11 cellular contexts compared by ENCODE assay signal in genomic region chr6:143680157-143680556, GRCh38. TPM values are rescaled to one million over a fixed set of nuclear protein-coding genes. Genes with fewer than 3 reads are reported as not detected.
A peak's percentile ranks its signal among the peaks of the same experiment; 100 is the strongest.
DNase-seq lines count a peak whose midpoint lies in the region; ATAC-seq and TF ChIP-seq lines count a peak whose summit lies in the region.
"Had no signal": no experiment of that assay in that cellular context is flagged by ENCODE, and none has a peak within 500 bp of the region (broad histone marks: within the 10 kb centered on the region; RNA-seq: fewer than 3 reads in every experiment).

No MANE protein-coding gene starts in this region.

- H3K14ac ChIP-seq in H9 (ENCODE audit: insufficient read depth, low read length): no peak overlapping the region

- H3K9ac ChIP-seq in H9 (ENCODE audit: extremely low read depth, insufficient read length, low read length): peak overlapping the region; percentile 29
- no peak overlapping the region for H3K9ac ChIP-seq in iPS-15b (ENCODE audit: low read depth, low read length)

- no peaks in the 10 kb centered on the region for H3K27me3 Mint-ChIP-seq in H9 (ENCODE audit: low read depth)
- H3K27me3 Mint-ChIP-seq: T-helper 17 cell had no signal

- ATAC-seq in HG02852 (IDR thresholded peaks at IDR 0.05; ENCODE audit: unreplicated experiment): no peak
- ATAC-seq: T-helper 17 cell had no signal

- no peaks in the 10 kb centered on the region for H4K20me1 ChIP-seq in H9 (ENCODE audit: control insufficient read depth, insufficient read depth, insufficient read length)

- peaks cover 12 to 15% of the 10 kb centered on the region in 2 experiments for H3K9me3 Mint-ChIP-seq in H9

- peaks cover 50 to 55% of the 10 kb centered on the region in 2 experiments for H3K4me1 Mint-ChIP-seq in H9

- H3K18ac ChIP-seq in H9 (ENCODE audit: insufficient read length, low read depth, low read length): no peak overlapping the region

- no peak overlapping the region for H4K8ac ChIP-seq in H9 (replicated peaks; ENCODE audit: insufficient read length, low read depth, low read length)

- H3K4ac ChIP-seq in H9 (ENCODE audit: low read depth, low read length): no peak overlapping the region

- peaks cover 9% of the 10 kb centered on the region for H3K79me1 ChIP-seq in H9 (ENCODE audit: insufficient read depth, low read depth, low read length, poor library complexity, severe bottlenecking)

- H2BK5ac ChIP-seq in H9 (ENCODE audit: insufficient read length, low read length): no peak overlapping the region

- H3K9me3 ChIP-seq in H9 (ENCODE audit: control insufficient read depth, low read depth, low read length) (no peaks in the 10 kb centered on the region), adrenal gland (replicated peaks in 1 of 3) (peaks cover 0 to 10% (median 0%) of the 10 kb centered on the region in 3 donors), iPS-15b (ENCODE audit: control insufficient read depth, insufficient read depth, low read length) (peaks cover 4% of the 10 kb centered on the region)

- H4K5ac ChIP-seq in H9 (ENCODE audit: insufficient read length, low read depth, low read length): no peak overlapping the region

- peak overlapping the region; percentile 52 for H3K4me2 ChIP-seq in H9 (ENCODE audit: insufficient read depth, insufficient read length, low read length)

- TF ChIP-seq CTCF in H9 (conservative IDR thresholded peaks at IDR 0.05): no peak
- TF ChIP-seq CTCF in adrenal gland (IDR thresholded peaks at IDR 0.05): no peak

- no peak overlapping the region for H3T11ph ChIP-seq in H9 (ENCODE audit: low read length)

- peaks cover 32% of the 10 kb centered on the region; the same call in 1 of the 2 replicates for H3K79me2 ChIP-seq in H9 (ENCODE audit: insufficient read depth, low read length)

- no peak for TF ChIP-seq POLR2A in adrenal gland (IDR thresholded peaks at IDR 0.05)

- peaks cover 3% of the 10 kb centered on the region for H3K23me2 ChIP-seq in H9 (ENCODE audit: insufficient read length, low read depth, low read length, poor library complexity, severe bottlenecking)

- H2AFZ ChIP-seq in H9 (ENCODE audit: low read length): no peak overlapping the region

- H3K36me3 ChIP-seq in adrenal gland (replicated peaks in 1 of 2) (no peaks in the 10 kb centered on the region), iPS-15b (ENCODE audit: control insufficient read depth, insufficient read depth, low read length) (no peaks in the 10 kb centered on the region)

- no peak overlapping the region for H2AK5ac ChIP-seq in H9 (ENCODE audit: insufficient read length, low read length)

- H2BK12ac ChIP-seq in H9 (ENCODE audit: insufficient read length, low read depth, low read length): no peak overlapping the region

- H3K4me3 ChIP-seq in adrenal gland (peak overlapping the region in 2 of 4 donors; percentile 80 to 98), iPS-15b (ENCODE audit: low read depth, low read length) (peak overlapping the region; percentile 77), skeletal muscle cell (ENCODE audit: low read depth, low read length) (peak overlapping the region; percentile 70)

- no peak overlapping the region for H2BK20ac ChIP-seq in H9 (ENCODE audit: low read depth, low read length, poor library complexity, severe bottlenecking)

- no peak overlapping the region for H2BK15ac ChIP-seq in H9 (ENCODE audit: low read depth, low read length)

- no CpG with 5 or more reads among the region's 5 CpGs for WGBS in H9 (ENCODE audit: extremely low coverage, insufficient read length, low lambda C conversion rate)
- 31 to 42% (median 34%) methylated on average over 5 of the region's 5 CpGs for WGBS in adrenal gland, 4 donors

- H3K23ac ChIP-seq in H9 (ENCODE audit: insufficient read length, low read depth, low read length): no peak overlapping the region

- H2BK120ac ChIP-seq in H9 (ENCODE audit: low read depth, low read length, poor library complexity, severe bottlenecking): no peak overlapping the region

- H3K27ac ChIP-seq in H9 (ENCODE audit: insufficient read length, low read depth, low read length): no peak overlapping the region
- H3K27ac ChIP-seq in adrenal gland: peak overlapping the region in 4 of 5 donors; percentile 36 to 97 (median 94)

- H3K27me3 ChIP-seq in H9 (ENCODE audit: insufficient read depth, low read length) (no peaks in the 10 kb centered on the region), adrenal gland (no peaks in the 10 kb centered on the region), iPS-15b (ENCODE audit: control insufficient read depth, insufficient read depth, low read length) (no peaks in the 10 kb centered on the region)

- H3K56ac ChIP-seq in H9 (ENCODE audit: insufficient read length, low read depth, low read length): no peak overlapping the region

- no peak overlapping the region for H3K27ac Mint-ChIP-seq in H9
- H3K27ac Mint-ChIP-seq: CD4-positive, CD25-positive, alpha-beta regulatory T cell; T-helper 17 cell had no signal

- intact Hi-C loops in adrenal gland (cut with DNase I): loop anchor here in 1 of 2 donors (10.0 kb wide), 1 partner anchor 65 kb away; no protein-coding TSS in a partner anchor

- H4K91ac ChIP-seq in H9 (ENCODE audit: insufficient read length, low read depth, low read length): no peak overlapping the region

- peaks cover 3% of the 10 kb centered on the region; the same call in 1 of the 2 replicates for H3K4me1 ChIP-seq in H9 (ENCODE audit: insufficient read depth, low read length)
- H3K4me1 ChIP-seq in adrenal gland (replicated peaks in 1 of 2): peaks cover 3 to 45% of the 10 kb centered on the region in 2 donors
- peaks cover 23% of the 10 kb centered on the region for H3K4me1 ChIP-seq in iPS-15b (ENCODE audit: control insufficient read depth, insufficient read depth, low read length)

- no peak for DNase-seq in H9
- no peak for DNase-seq in adrenal gland
- no peak for DNase-seq in skeletal muscle cell (ENCODE audit: low read depth)
- no peak for DNase-seq in amygdala (lab: John Stamatoyannopoulos, UW)
- no peak for DNase-seq in NCI-H187 treated with DMSO at 0.1 percent for 48 hours (lab: John Stamatoyannopoulos, UW)
- DNase-seq in middle frontal gyrus (ENCODE audit: extremely low spot score, low spot score): no peak
- DNase-seq: CD4-positive, CD25-positive, alpha-beta regulatory T cell; NCI-H1417 treated with DMSO at 0.1 percent for 48 hours; T-helper 17 cell had no signal

- H3K36me3 Mint-ChIP-seq in H9 (ENCODE audit: insufficient read depth in 1 of 3, low read depth in 3 of 3): peaks cover 22 to 26% (median 23%) of the 10 kb centered on the region in 3 experiments

- peak overlapping the region; percentile 82 to 89; a peak in 4 of 5 replicates for H3K4me3 Mint-ChIP-seq in H9
- H3K4me3 Mint-ChIP-seq: T-helper 17 cell had no signal

RNA-seq across cellular contexts. Expression of gene PHACTR2, which starts 2.4 kb away (rescaled TPM):
- total RNA-seq in H9 (2021) (128 and 131 TPM in 2 replicates), adrenal gland (100 to 1,000 TPM; 118 to 315 (median 255) TPM)
- polyA plus RNA-seq in adrenal gland: 10 to 100 TPM; 12.1 to 40.3 (median 34.5) TPM
